ENCODE assay signal across 31 cellular contexts in genomic region chr19:5282926-5283325, GRCh38. TPM values are rescaled to one million over a fixed set of nuclear protein-coding genes. Genes with fewer than 3 reads are reported as not detected.
A peak's percentile ranks its signal among the peaks of the same experiment; 100 is the strongest.
DNase-seq lines count a peak whose midpoint lies in the region; ATAC-seq, FAIRE-seq and TF ChIP-seq lines count a peak whose summit lies in the region.
"Had no signal": no experiment of that assay in that cellular context is flagged by ENCODE, and none has a peak within 500 bp of the region (broad histone marks: within the 10 kb centered on the region; RNA-seq: fewer than 3 reads in every experiment).

No MANE protein-coding gene starts in this region.

- no peak for FAIRE-seq in GM12891 (lab: Jason Lieb, UNC)
- FAIRE-seq: D721Med had no signal

- H3K36me3 Mint-ChIP-seq in activated T-helper 2 cell treated with anti-CD3 and anti-CD28 coated beads, Interferon-gamma antibody, Interleukin-2, Interleukin-4, amounts not matched to agents 10 μg/mL and 5 μg/mL and 100 μg/mL, durations not matched to agents 14 hours and 24 hours and 36 hours (ENCODE audit: low read depth) = no peaks in the 10 kb centered on the region

- H3K4me3 Mint-ChIP-seq in activated T-helper 2 cell treated with anti-CD3 and anti-CD28 coated beads, Interferon-gamma antibody, Interleukin-2, Interleukin-4, amounts not matched to agents 10 μg/mL and 5 μg/mL and 100 μg/mL, durations not matched to agents 14 hours and 24 hours and 36 hours (ENCODE audit: low read depth) = no peak overlapping the region
- H3K4me3 Mint-ChIP-seq: activated CD8-positive, alpha-beta T cell treated with anti-CD3 and anti-CD28 coated beads, Interleukin-2, amount 10 ng/mL, durations not matched to agents 7 days and 5 days; CD4-positive, alpha-beta T cell; effector memory CD8-positive, alpha-beta T cell had no signal

- no peaks in the 10 kb centered on the region for H3K9me3 ChIP-seq in ascending aorta
- no peaks in the 10 kb centered on the region for H3K9me3 ChIP-seq in heart left ventricle
- no peaks in the 10 kb centered on the region for H3K9me3 ChIP-seq in psoas muscle
- no peaks in the 10 kb centered on the region for H3K9me3 ChIP-seq in transverse colon
- H3K9me3 ChIP-seq: ovary, uterus had no signal

- peaks cover 16 to 23% of the 10 kb centered on the region in 2 donors for H3K36me3 ChIP-seq in ascending aorta
- peaks cover 0 to 31% (median 15%) of the 10 kb centered on the region in 9 donors for H3K36me3 ChIP-seq in heart left ventricle
- H3K36me3 ChIP-seq in psoas muscle (ENCODE audit: insufficient read depth in 1 of 2, low read depth in 1 of 2) = peaks cover 0 to 19% of the 10 kb centered on the region in 2 donors
- H3K36me3 ChIP-seq in transverse colon = no peaks in the 10 kb centered on the region
- H3K36me3 ChIP-seq: ovary, uterus had no signal

- H3K27me3 ChIP-seq in ascending aorta (no peaks in the 10 kb centered on the region), heart left ventricle (no peaks in the 10 kb centered on the region), psoas muscle (ENCODE audit: insufficient read depth in 3 of 3, low read length in 2 of 3) (no peaks in the 10 kb centered on the region), transverse colon (no peaks in the 10 kb centered on the region)
- H3K27me3 ChIP-seq: cardiac muscle cell, ovary, uterus had no signal

- intact Hi-C loops in ascending aorta (cut with DNase I) (no loop called here), heart left ventricle (cut with DNase I) (no loop called here), psoas muscle (cut with DNase I) (no loop called here), transverse colon (cut with DNase I; ENCODE audit: low total_unique reads) (no loop called here)
- intact Hi-C loops in activated T-helper 2 cell treated with anti-CD3 and anti-CD28 coated beads, Interferon-gamma antibody, Interleukin-2, Interleukin-4, amounts not matched to agents 10 μg/mL and 5 μg/mL and 100 μg/mL, durations not matched to agents 14 hours and 24 hours and 36 hours (cut with micrococcal nuclease) = no loop called here

- peak in 3 of 4 donors; percentile 5 to 44 (median 31) for ATAC-seq in heart left ventricle
- peak in 2 of 4 donors; percentile 22 to 59 for ATAC-seq in psoas muscle
- ATAC-seq: activated CD8-positive, alpha-beta T cell treated with anti-CD3 and anti-CD28 coated beads, Interleukin-2, amount 10 ng/mL, durations not matched to agents 7 days and 5 days; effector memory CD8-positive, alpha-beta T cell; Panc1 had no signal

- H3K4me1 ChIP-seq in ascending aorta = peaks cover 3 to 4% of the 10 kb centered on the region in 2 donors
- peaks cover 0 to 32% (median 0%) of the 10 kb centered on the region in 12 donors for H3K4me1 ChIP-seq in heart left ventricle
- no peaks in the 10 kb centered on the region for H3K4me1 ChIP-seq in psoas muscle
- H3K4me1 ChIP-seq in transverse colon = peaks cover 0 to 3% (median 0%) of the 10 kb centered on the region in 4 donors
- H3K4me1 ChIP-seq: uterus had no signal

- H3K9me3 Mint-ChIP-seq in activated T-helper 2 cell treated with anti-CD3 and anti-CD28 coated beads, Interferon-gamma antibody, Interleukin-2, Interleukin-4, amounts not matched to agents 10 μg/mL and 5 μg/mL and 100 μg/mL, durations not matched to agents 14 hours and 24 hours and 36 hours = no peaks in the 10 kb centered on the region
- H3K9me3 Mint-ChIP-seq: CD4-positive, alpha-beta T cell had no signal

- DNase-seq in ascending aorta (ENCODE audit: low spot score in 2 of 2) = no peak
- peak in 2 of 5 donors; percentile 38 to 65 for DNase-seq in heart left ventricle
- peak; percentile 70 to 84 for DNase-seq in psoas muscle
- no peak for DNase-seq in transverse colon
- no peak for DNase-seq in activated T-helper 2 cell treated with anti-CD3 and anti-CD28 coated beads, Interferon-gamma antibody, Interleukin-2, Interleukin-4, amounts not matched to agents 10 μg/mL and 5 μg/mL and 100 μg/mL, durations not matched to agents 14 hours and 24 hours and 36 hours (ENCODE audit: low spot score)
- DNase-seq in SKM-1 (lab: John Stamatoyannopoulos, UW; ENCODE audit: unreplicated experiment) = no peak
- no peak for DNase-seq in GM12891 (ENCODE audit: insufficient read length, low spot score)
- no peak for DNase-seq in SW 1271 (lab: John Stamatoyannopoulos, UW)
- DNase-seq: activated CD4-positive, alpha-beta T cell treated with anti-CD3 and anti-CD28 coated beads for 4 hours; activated CD8-positive, alpha-beta T cell treated with anti-CD3 and anti-CD28 coated beads, Interleukin-2, amount 10 ng/mL, durations not matched to agents 7 days and 5 days; activated naive CD4-positive, alpha-beta T cell treated with anti-CD3 and anti-CD28 coated beads, Interleukin-2, amount 50 U/mL, for 16 hours; anterior cingulate cortex; CD4-positive, alpha-beta T cell; cortex of kidney; effector memory CD8-positive, alpha-beta T cell; GM23248; mesendoderm; NCI-H1436 treated with DMSO at 0.1 percent for 48 hours; NCI-H2081 treated with DMSO at 0.1 percent for 48 hours; NCI-H446; NCI-H748 treated with DMSO at 0.1 percent for 48 hours; ovary; retina; SIG-M5; spleen; T-helper 9 cell had no signal

- in situ Hi-C loops in transverse colon (cut with MboI; ENCODE audit: low pct_ligation_motif_present in 1 of 4, low pct_unique_long_range_greater_than_20kb in 1 of 4, low sequenced_read_pairs in 3 of 4) = no loop called here

- no peak overlapping the region for H3K27ac Mint-ChIP-seq in activated T-helper 2 cell treated with anti-CD3 and anti-CD28 coated beads, Interferon-gamma antibody, Interleukin-2, Interleukin-4, amounts not matched to agents 10 μg/mL and 5 μg/mL and 100 μg/mL, durations not matched to agents 14 hours and 24 hours and 36 hours
- H3K27ac Mint-ChIP-seq: activated CD8-positive, alpha-beta T cell treated with anti-CD3 and anti-CD28 coated beads, Interleukin-2, amount 10 ng/mL, durations not matched to agents 7 days and 5 days; CD4-positive, alpha-beta T cell; effector memory CD8-positive, alpha-beta T cell had no signal

- no peak for TF ChIP-seq POLR2A in heart left ventricle (IDR thresholded peaks at IDR 0.05)
- TF ChIP-seq POLR2A in transverse colon (IDR thresholded peaks at IDR 0.05) = no peak
- TF ChIP-seq POLR2A in GM12891 (IDR thresholded peaks at IDR 0.05; ENCODE audit: low read depth, low read length) = no peak

- H3K4me1 Mint-ChIP-seq in activated T-helper 2 cell treated with anti-CD3 and anti-CD28 coated beads, Interferon-gamma antibody, Interleukin-2, Interleukin-4, amounts not matched to agents 10 μg/mL and 5 μg/mL and 100 μg/mL, durations not matched to agents 14 hours and 24 hours and 36 hours (ENCODE audit: low read depth) = no peaks in the 10 kb centered on the region

- TF ChIP-seq CTCF in ascending aorta (IDR thresholded peaks at IDR 0.05) = no peak
- no peak for TF ChIP-seq CTCF in heart left ventricle (IDR thresholded peaks at IDR 0.05)
- TF ChIP-seq CTCF in psoas muscle (IDR thresholded peaks at IDR 0.05) = no peak
- TF ChIP-seq CTCF in transverse colon (IDR thresholded peaks at IDR 0.05) = no peak

- H3K27ac ChIP-seq in ascending aorta (peak overlapping the region; percentile 50 to 54), heart left ventricle (peak overlapping the region in 9 of 12 donors; percentile 0 to 81 (median 52)), psoas muscle (no peak overlapping the region), transverse colon (peak overlapping the region in 3 of 4 donors; percentile 52 to 65 (median 53))
- H3K27ac ChIP-seq: cardiac muscle cell, GM23248, VCaP had no signal

- 67 to 76% (median 70%) methylated on average over 9 of the region's 9 CpGs for WGBS in heart left ventricle, 4 donors
- 50 to 67% (median 64%) methylated on average over 9 of the region's 9 CpGs for WGBS in psoas muscle, 3 donors
- 81% methylated on average over 9 of the region's 9 CpGs; no CpG with 5 or more reads in 1 of the 2 donors for WGBS in transverse colon (ENCODE audit: low coverage in 1 of 2), 2 donors

- H3K27me3 Mint-ChIP-seq in activated T-helper 2 cell treated with anti-CD3 and anti-CD28 coated beads, Interferon-gamma antibody, Interleukin-2, Interleukin-4, amounts not matched to agents 10 μg/mL and 5 μg/mL and 100 μg/mL, durations not matched to agents 14 hours and 24 hours and 36 hours (ENCODE audit: low read depth) = no peaks in the 10 kb centered on the region
- H3K27me3 Mint-ChIP-seq: CD4-positive, alpha-beta T cell had no signal

- H3K4me3 ChIP-seq in ascending aorta (no peak overlapping the region), heart left ventricle (no peak overlapping the region), psoas muscle (no peak overlapping the region), transverse colon (no peak overlapping the region)
- H3K4me3 ChIP-seq: cardiac muscle cell, GM23248, ovary, spleen, uterus had no signal

- TF ChIP-seq EP300 in transverse colon (IDR thresholded peaks at IDR 0.05; ENCODE audit: low read depth) = no peak

TF ChIP-seq in GM12891, 5 proteins besides CTCF, POLR2A, EP300 and RAD21:
- TF ChIP-seq POLR2AphosphoS5 (IDR thresholded peaks at IDR 0.05; ENCODE audit: low read depth, low read length) (no peak), PAX5 (IDR thresholded peaks at IDR 0.05; ENCODE audit: insufficient read depth, low read length, severe bottlenecking) (no peak), POU2F2 (IDR thresholded peaks at IDR 0.05; ENCODE audit: low read depth, low read length) (no peak), TAF1 (IDR thresholded peaks at IDR 0.05; ENCODE audit: low read depth, low read length) (no peak), SPI1 (IDR thresholded peaks at IDR 0.05; ENCODE audit: low read depth, low read length) (no peak)

RNA-seq across cellular contexts. Expression of gene PTPRS, which starts 57.7 kb away (rescaled TPM):
- 517 TPM for total RNA-seq in ascending aorta
- total RNA-seq in heart left ventricle = 100 to 1,000 TPM in 1 of 9 donors, 10 to 100 TPM in 8; 20.0 to 113 (median 33.0) TPM
- polyA plus RNA-seq in heart left ventricle = 10 to 100 TPM in 1 of 2 donors, 1 to 10 TPM in 1; 6.3 to 10.6 TPM
- 10 to 100 TPM; 11.4 to 29.7 (median 23.5) TPM for total RNA-seq in psoas muscle
- 1 to 10 TPM; 4.2 to 5.5 (median 4.3) TPM for polyA plus RNA-seq in psoas muscle
- 10 to 100 TPM; 38.3 to 91.5 (median 58.5) TPM for total RNA-seq in transverse colon
- 0.21 and 0.32 TPM in 2 replicates for total RNA-seq in activated T-helper 2 cell treated with anti-CD3 and anti-CD28 coated beads, Interferon-gamma antibody, Interleukin-2, Interleukin-4, amounts not matched to agents 10 μg/mL and 5 μg/mL and 100 μg/mL, durations not matched to agents 14 hours and 24 hours and 36 hours
- polyA plus RNA-seq in GM12891 (2012; ENCODE audit: low read depth, missing spikeins) = 7.4 TPM

Comparison
In these comparisons a context has a peak if more than half of its experiments do, and no peak if none do; other contexts are left out.
1. DNase-seq: peak in psoas muscle (2 of 2); none in ascending aorta (0 of 2), transverse colon (single experiment), activated T-helper 2 cell treated with anti-CD3 and anti-CD28 coated beads, Interferon-gamma antibody, Interleukin-2, Interleukin-4, amounts not matched to agents 10 μg/mL and 5 μg/mL and 100 μg/mL, durations not matched to agents 14 hours and 24 hours and 36 hours (single experiment), SKM-1 (single experiment), GM12891 (single experiment) and SW 1271 (0 of 2).